In genomic region chr9:121427899-121428298, GRCh38 we compare ENCODE assay signal across 8 cellular contexts.
"Had no signal": no experiment of that assay in that cellular context is flagged by ENCODE, and none has a peak within 500 bp of the region (broad histone marks: within the 10 kb centered on the region; RNA-seq: fewer than 3 reads in every experiment).

No MANE protein-coding gene starts in this region.

- FAIRE-seq: G401.6, GM12878, GM12891, GM12892, GM18507, GM19239 had no signal

- DNase-seq: GDM1, GF-D8 had no signal

- H3K4me3 ChIP-seq: GM12878 had no signal

- ATAC-seq: GM12878 had no signal
